ENCODE assay signal across 9 cellular contexts in genomic region chr7:131234719-131235488, GRCh38.
A peak's percentile ranks its signal among the peaks of the same experiment; 100 is the strongest.
DNase-seq lines count a peak whose midpoint lies in the region; ATAC-seq and TF ChIP-seq lines count a peak whose summit lies in the region.
"Had no signal": no experiment of that assay in that cellular context is flagged by ENCODE, and none has a peak within 500 bp of the region (broad histone marks: within the 10 kb centered on the region; RNA-seq: fewer than 3 reads in every experiment).

No MANE protein-coding gene starts in this region.

- no peaks in the 10 kb centered on the region for H3K9me3 ChIP-seq in smooth muscle cell (replicated peaks; ENCODE audit: low read depth)

- TF ChIP-seq CTCF in fibroblast of pulmonary artery (IDR thresholded peaks at IDR 0.05; ENCODE audit: low read length, missing control alignments), result no peak
- no peak for TF ChIP-seq CTCF in smooth muscle cell (IDR thresholded peaks at IDR 0.05; ENCODE audit: borderline replicate concordance, insufficient read depth, poor library complexity, severe bottlenecking)

- peak overlapping the region; percentile 93 for H3K27ac Mint-ChIP-seq in activated CD8-positive, alpha-beta memory T cell treated with anti-CD3 and anti-CD28 coated beads, Interleukin-2, amount 10 ng/mL, durations not matched to agents 7 days and 5 days
- peak overlapping the region; percentile 84 for H3K27ac Mint-ChIP-seq in activated CD4-positive, alpha-beta memory T cell treated with anti-CD3 and anti-CD28 coated beads, Interleukin-2, amount 10 ng/mL, durations not matched to agents 7 days and 5 days

- H3K4me1 Mint-ChIP-seq in activated CD8-positive, alpha-beta memory T cell treated with anti-CD3 and anti-CD28 coated beads, Interleukin-2, amount 10 ng/mL, durations not matched to agents 7 days and 5 days, result peaks cover 72% of the 10 kb centered on the region
- peaks cover 75% of the 10 kb centered on the region for H3K4me1 Mint-ChIP-seq in activated CD4-positive, alpha-beta memory T cell treated with anti-CD3 and anti-CD28 coated beads, Interleukin-2, amount 10 ng/mL, durations not matched to agents 7 days and 5 days

- H3K36me3 Mint-ChIP-seq in activated CD8-positive, alpha-beta memory T cell treated with anti-CD3 and anti-CD28 coated beads, Interleukin-2, amount 10 ng/mL, durations not matched to agents 7 days and 5 days, result peaks cover 8% of the 10 kb centered on the region
- H3K36me3 Mint-ChIP-seq in activated CD4-positive, alpha-beta memory T cell treated with anti-CD3 and anti-CD28 coated beads, Interleukin-2, amount 10 ng/mL, durations not matched to agents 7 days and 5 days (ENCODE audit: low read depth), result peaks cover 5% of the 10 kb centered on the region

- POLR2A ChIA-PET in activated CD4-positive, alpha-beta memory T cell treated with anti-CD3 and anti-CD28 coated beads, Interleukin-2, amount 10 ng/mL, durations not matched to agents 7 days and 5 days (lab: Charles Lee), result interaction anchor here (0.8 to 6.1 kb wide), 10 partner anchors 8 to 267 kb away, joined by 3 to 71 read pairs (median 3); no protein-coding TSS in a partner anchor

- H3K4me2 ChIP-seq in smooth muscle cell, result no peak overlapping the region

- H3K27me3 ChIP-seq in smooth muscle cell (ENCODE audit: low read depth), result no peaks in the 10 kb centered on the region

- peak overlapping the region; percentile 75 for H3K27ac ChIP-seq in smooth muscle cell (ENCODE audit: low read depth)

- H3F3A ChIP-seq in smooth muscle cell (ENCODE audit: low read depth), result no peaks in the 10 kb centered on the region

- 68% methylated on average over 8 of the region's 8 CpGs for WGBS in smooth muscle cell (ENCODE audit: low lambda C conversion rate)

- CTCF ChIA-PET in activated CD8-positive, alpha-beta memory T cell treated with anti-CD3 and anti-CD28 coated beads, Interleukin-2, amount 10 ng/mL, durations not matched to agents 7 days and 5 days (lab: Charles Lee), result interaction anchor here (0.6 to 1.8 kb wide), 4 partner anchors 11 to 275 kb away, joined by 3 to 9 read pairs (median 3); no protein-coding TSS in a partner anchor
- CTCF ChIA-PET in activated CD4-positive, alpha-beta memory T cell treated with anti-CD3 and anti-CD28 coated beads, Interleukin-2, amount 10 ng/mL, durations not matched to agents 7 days and 5 days (lab: Charles Lee), result interaction anchor here (0.7 to 1.3 kb wide), 5 partner anchors 45 to 420 kb away, joined by 3 read pairs; no protein-coding TSS in a partner anchor

- no peaks in the 10 kb centered on the region for H3K4me1 ChIP-seq in smooth muscle cell (ENCODE audit: low read depth)

- H4K20me1 ChIP-seq in smooth muscle cell (ENCODE audit: low read depth), result no peaks in the 10 kb centered on the region

- no peaks in the 10 kb centered on the region for H3K79me2 ChIP-seq in smooth muscle cell (ENCODE audit: low read depth)

- H3K4me3 ChIP-seq in fibroblast of pulmonary artery (replicated peaks; ENCODE audit: low read depth, low read length) (peak overlapping the region; percentile 32), smooth muscle cell (no peak overlapping the region)

- H3K36me3 ChIP-seq in smooth muscle cell (ENCODE audit: low read depth), result no peaks in the 10 kb centered on the region

- no peak for DNase-seq in activated CD8-positive, alpha-beta memory T cell treated with anti-CD3 and anti-CD28 coated beads, Interleukin-2, amount 10 ng/mL, durations not matched to agents 7 days and 5 days
- DNase-seq in activated CD8-positive, alpha-beta memory T cell treated with anti-CD3 and anti-CD28 coated beads, Interleukin-2, amount 50 U/mL, for 4 hours, result no peak
- no peak for DNase-seq in activated CD4-positive, alpha-beta memory T cell treated with anti-CD3 and anti-CD28 coated beads, Interleukin-2, amount 10 ng/mL, durations not matched to agents 7 days and 5 days
- DNase-seq in fibroblast of pulmonary artery (ENCODE audit: low read depth) (peak; percentile 44), smooth muscle cell (lab: John Stamatoyannopoulos, UW; ENCODE audit: unreplicated experiment) (no peak), DMS153 (lab: John Stamatoyannopoulos, UW) (no peak)
- DNase-seq in activated effector memory CD4-positive, alpha-beta T cell treated with anti-CD3 and anti-CD28 coated beads, Interleukin-2, amount 50 U/mL, for 16 hours, result no peak
- DNase-seq: NCI-H510A treated with DMSO at 0.1 percent for 48 hours had no signal

- no peaks in the 10 kb centered on the region for H3K9me3 Mint-ChIP-seq in activated CD8-positive, alpha-beta memory T cell treated with anti-CD3 and anti-CD28 coated beads, Interleukin-2, amount 10 ng/mL, durations not matched to agents 7 days and 5 days (ENCODE audit: low read depth)
- H3K9me3 Mint-ChIP-seq in activated CD4-positive, alpha-beta memory T cell treated with anti-CD3 and anti-CD28 coated beads, Interleukin-2, amount 10 ng/mL, durations not matched to agents 7 days and 5 days, result no peaks in the 10 kb centered on the region

- H3K9ac ChIP-seq in smooth muscle cell (ENCODE audit: low read depth), result peak overlapping the region; percentile 59

- peak overlapping the region; percentile 30 for H2AFZ ChIP-seq in smooth muscle cell (ENCODE audit: low read depth)

- ATAC-seq in activated CD8-positive, alpha-beta memory T cell treated with anti-CD3 and anti-CD28 coated beads, Interleukin-2, amount 10 ng/mL, durations not matched to agents 7 days and 5 days, result no peak
- no peak for ATAC-seq in HG02981 (IDR thresholded peaks at IDR 0.05; ENCODE audit: unreplicated experiment)

- H3K27me3 Mint-ChIP-seq in activated CD8-positive, alpha-beta memory T cell treated with anti-CD3 and anti-CD28 coated beads, Interleukin-2, amount 10 ng/mL, durations not matched to agents 7 days and 5 days, result no peaks in the 10 kb centered on the region
- H3K27me3 Mint-ChIP-seq in activated CD4-positive, alpha-beta memory T cell treated with anti-CD3 and anti-CD28 coated beads, Interleukin-2, amount 10 ng/mL, durations not matched to agents 7 days and 5 days, result no peaks in the 10 kb centered on the region

- peak overlapping the region; percentile 35 for H3K4me3 Mint-ChIP-seq in activated CD8-positive, alpha-beta memory T cell treated with anti-CD3 and anti-CD28 coated beads, Interleukin-2, amount 10 ng/mL, durations not matched to agents 7 days and 5 days
- peak overlapping the region; percentile 23 for H3K4me3 Mint-ChIP-seq in activated CD4-positive, alpha-beta memory T cell treated with anti-CD3 and anti-CD28 coated beads, Interleukin-2, amount 10 ng/mL, durations not matched to agents 7 days and 5 days
